Comparison of ENCODE assay signal across 1 cellular context in the genomic region with DNA sequence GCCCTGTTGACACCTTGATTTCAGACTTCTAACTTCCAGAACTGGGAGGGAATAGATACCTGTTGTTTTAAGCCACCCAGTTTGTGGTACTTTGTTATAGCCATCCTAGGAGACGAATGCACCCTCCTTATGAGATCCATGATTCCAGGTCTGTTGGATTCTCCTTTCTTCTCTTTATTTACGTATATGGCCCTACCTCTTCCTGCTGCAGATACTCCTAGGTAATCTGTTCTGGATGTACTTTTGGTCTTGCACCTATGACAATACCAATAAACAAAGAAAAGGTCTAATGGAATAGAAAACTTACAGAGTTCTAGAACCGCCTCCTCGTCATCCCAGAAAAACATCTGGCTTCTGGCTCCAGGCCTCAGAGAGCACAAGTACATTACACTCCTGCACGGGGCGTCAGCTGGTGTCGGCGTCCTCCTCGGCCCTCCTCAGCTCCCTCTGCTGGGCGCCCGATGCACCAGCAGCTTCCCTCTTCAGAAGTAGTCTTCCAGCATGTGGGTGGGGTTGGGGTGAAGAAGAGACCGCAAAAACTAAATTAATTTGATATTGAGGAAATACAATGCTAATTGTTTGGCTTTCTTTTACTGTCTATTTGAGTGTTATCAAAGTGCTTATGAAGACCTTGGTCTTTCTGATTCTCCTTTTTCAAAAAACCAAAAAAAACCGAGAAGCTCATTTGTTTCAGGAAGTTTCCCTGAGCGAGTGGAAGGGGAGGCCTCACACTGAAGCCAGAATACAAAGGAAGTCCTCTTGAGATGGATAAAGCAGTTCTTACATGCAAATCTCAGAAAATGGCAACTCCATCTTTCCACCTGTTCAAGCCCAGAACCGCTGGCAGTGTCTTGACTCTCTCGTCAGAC.
TF ChIP-seq lines count a peak whose summit lies in the region.

No MANE protein-coding gene starts in this region.

TF ChIP-seq in H1, 55 proteins besides CTCF, POLR2A, EP300 and RAD21:
- TF ChIP-seq USF2 (IDR thresholded peaks at IDR 0.05; ENCODE audit: low read length) (0 out of 2 replicates have a peak, but pooled peaks have one; percentile 36), MAX (IDR thresholded peaks at IDR 0.05) (peak; percentile 72), CREB1 (IDR thresholded peaks at IDR 0.05) (peak; percentile 64; the same call in 1 of the 2 replicates), GABPA (IDR thresholded peaks at IDR 0.05; ENCODE audit: borderline replicate concordance, insufficient read depth, low read length) (no peak), E2F6 (IDR thresholded peaks at IDR 0.05) (0 out of 2 replicates have a peak, but pooled peaks have one; percentile 17)
